In genomic region chr16:11750056-11750455, GRCh38 we compare ENCODE assay signal across 25 cellular contexts. TPM values are rescaled to one million over a fixed set of nuclear protein-coding genes. Genes with fewer than 3 reads are reported as not detected.
A peak's percentile ranks its signal among the peaks of the same experiment; 100 is the strongest.
DNase-seq lines count a peak whose midpoint lies in the region; ATAC-seq and TF ChIP-seq lines count a peak whose summit lies in the region.
"Had no signal": no experiment of that assay in that cellular context is flagged by ENCODE, and none has a peak within 500 bp of the region (broad histone marks: within the 10 kb centered on the region; RNA-seq: fewer than 3 reads in every experiment).

No MANE protein-coding gene starts in this region.

- intact Hi-C loops in activated B cell treated with CpG ODN at 0.5 μM for 24 hours (cut with micrococcal nuclease): no loop called here

- no peaks in the 10 kb centered on the region for H3K4me1 Mint-ChIP-seq in activated naive CD4-positive, alpha-beta T cell treated with anti-CD3 and anti-CD28 coated beads, Interleukin-2, amount 50 U/mL, for 24 hours
- H3K4me1 Mint-ChIP-seq in activated B cell treated with CpG ODN at 0.5 μM for 24 hours (no peaks in the 10 kb centered on the region), memory B cell (no peaks in the 10 kb centered on the region)
- H3K4me1 Mint-ChIP-seq in stimulated activated memory B cell treated with anti-CD40 and anti-IgM and Interleukin-4, amounts not matched to agents 10 μg/mL and 1 μg/mL and 100 μg/mL, for 72 hours: no peaks in the 10 kb centered on the region

- POLR2A ChIA-PET in activated B cell treated with CpG ODN at 0.5 μM for 24 hours (lab: Charles Lee): interaction anchor here (0.6 kb wide), 1 partner anchor 13 kb away, joined by 3 read pairs; no protein-coding TSS in a partner anchor

- H3K36me3 Mint-ChIP-seq in activated naive CD4-positive, alpha-beta T cell treated with anti-CD3 and anti-CD28 coated beads, Interleukin-2, amount 50 U/mL, for 24 hours: peaks cover 14% of the 10 kb centered on the region
- H3K36me3 Mint-ChIP-seq in activated B cell treated with CpG ODN at 0.5 μM for 24 hours (ENCODE audit: low read depth): peaks cover 61% of the 10 kb centered on the region
- peaks cover 31% of the 10 kb centered on the region for H3K36me3 Mint-ChIP-seq in memory B cell
- peaks cover 57% of the 10 kb centered on the region for H3K36me3 Mint-ChIP-seq in stimulated activated memory B cell treated with anti-CD40 and anti-IgM and Interleukin-4, amounts not matched to agents 10 μg/mL and 1 μg/mL and 100 μg/mL, for 72 hours

- H3K27ac Mint-ChIP-seq in activated naive CD4-positive, alpha-beta T cell treated with anti-CD3 and anti-CD28 coated beads, Interleukin-2, amount 50 U/mL, for 24 hours: peak overlapping the region; percentile 30
- peak overlapping the region; percentile 35 for H3K27ac Mint-ChIP-seq in activated B cell treated with CpG ODN at 0.5 μM for 24 hours
- peak overlapping the region; percentile 29 for H3K27ac Mint-ChIP-seq in memory B cell
- H3K27ac Mint-ChIP-seq in stimulated activated memory B cell treated with anti-CD40 and anti-IgM and Interleukin-4, amounts not matched to agents 10 μg/mL and 1 μg/mL and 100 μg/mL, for 72 hours: peak overlapping the region; percentile 25

- H3K4me3 Mint-ChIP-seq in activated naive CD4-positive, alpha-beta T cell treated with anti-CD3 and anti-CD28 coated beads, Interleukin-2, amount 50 U/mL, for 24 hours: no peak overlapping the region
- no peak overlapping the region for H3K4me3 Mint-ChIP-seq in activated B cell treated with CpG ODN at 0.5 μM for 24 hours
- no peak overlapping the region for H3K4me3 Mint-ChIP-seq in memory B cell
- H3K4me3 Mint-ChIP-seq in stimulated activated memory B cell treated with anti-CD40 and anti-IgM and Interleukin-4, amounts not matched to agents 10 μg/mL and 1 μg/mL and 100 μg/mL, for 72 hours: no peak overlapping the region
- H3K4me3 Mint-ChIP-seq: natural killer cell treated with Interleukin-12 subunit alpha and Interleukin-12 subunit beta and Interleukin-15 and Interleukin-18, amount 100 ng/mL, for 72 hours had no signal

- ATAC-seq in activated B cell treated with CpG ODN at 0.5 μM for 24 hours (ENCODE audit: low read depth) (no peak), memory B cell (ENCODE audit: low read depth) (no peak)
- ATAC-seq in stimulated activated memory B cell treated with anti-CD40 and anti-IgM and Interleukin-4, amounts not matched to agents 10 μg/mL and 1 μg/mL and 100 μg/mL, for 72 hours: no peak
- ATAC-seq: mucosa of descending colon; natural killer cell treated with Interleukin-12 subunit alpha and Interleukin-12 subunit beta and Interleukin-15 and Interleukin-18, amount 100 ng/mL, for 72 hours; pancreas; PC-3; upper lobe of right lung had no signal

- H3K9me3 Mint-ChIP-seq in activated naive CD4-positive, alpha-beta T cell treated with anti-CD3 and anti-CD28 coated beads, Interleukin-2, amount 50 U/mL, for 24 hours: no peaks in the 10 kb centered on the region
- H3K9me3 Mint-ChIP-seq in activated B cell treated with CpG ODN at 0.5 μM for 24 hours (no peaks in the 10 kb centered on the region), memory B cell (no peaks in the 10 kb centered on the region)
- H3K9me3 Mint-ChIP-seq in stimulated activated memory B cell treated with anti-CD40 and anti-IgM and Interleukin-4, amounts not matched to agents 10 μg/mL and 1 μg/mL and 100 μg/mL, for 72 hours: no peaks in the 10 kb centered on the region
- H3K9me3 Mint-ChIP-seq: natural killer cell treated with Interleukin-12 subunit alpha and Interleukin-12 subunit beta and Interleukin-15 and Interleukin-18, amount 100 ng/mL, for 72 hours had no signal

- TF ChIP-seq CTCF in activated B cell treated with CpG ODN at 0.5 μM for 24 hours (IDR thresholded peaks at IDR 0.05): no peak

- DNase-seq in activated naive CD4-positive, alpha-beta T cell (lab: John Stamatoyannopoulos, UW): no peak
- DNase-seq in activated B cell treated with CpG ODN at 0.5 μM for 24 hours (no peak), memory B cell (ENCODE audit: low spot score in 2 of 2) (no peak), DMS53 (lab: John Stamatoyannopoulos, UW) (no peak), D341Med (ENCODE audit: low spot score) (no peak)
- no peak for DNase-seq in activated effector memory CD4-positive, alpha-beta T cell treated with anti-CD3 and anti-CD28 coated beads, Interleukin-2, amount 50 U/mL, for 16 hours
- DNase-seq: activated naive CD4-positive, alpha-beta T cell treated with anti-CD3 and anti-CD28 coated beads, Interleukin-2, amount 50 U/mL, for 16 hours; activated T-cell treated with anti-CD3 and anti-CD28 coated beads, Interleukin-2, amount 50 U/mL, for 48 hours; amniotic stem cell; hippocampal formation; mucosa of descending colon; MV-4-11; NCI-H1436; NCI-H2081; NCI-H2227 treated with DMSO at 0.1 percent for 48 hours; NCI-H526 treated with DMSO at 0.1 percent for 48 hours; pancreas; PC-3; retina; SK-N-SH; stimulated activated naive CD4-positive, alpha-beta T cell; upper lobe of right lung had no signal

- no peaks in the 10 kb centered on the region for H3K27me3 Mint-ChIP-seq in activated naive CD4-positive, alpha-beta T cell treated with anti-CD3 and anti-CD28 coated beads, Interleukin-2, amount 50 U/mL, for 24 hours
- no peaks in the 10 kb centered on the region for H3K27me3 Mint-ChIP-seq in activated B cell treated with CpG ODN at 0.5 μM for 24 hours
- H3K27me3 Mint-ChIP-seq in memory B cell: no peaks in the 10 kb centered on the region
- H3K27me3 Mint-ChIP-seq in stimulated activated memory B cell treated with anti-CD40 and anti-IgM and Interleukin-4, amounts not matched to agents 10 μg/mL and 1 μg/mL and 100 μg/mL, for 72 hours: no peaks in the 10 kb centered on the region
- H3K27me3 Mint-ChIP-seq: natural killer cell treated with Interleukin-12 subunit alpha and Interleukin-12 subunit beta and Interleukin-15 and Interleukin-18, amount 100 ng/mL, for 72 hours had no signal

- CTCF ChIA-PET in activated B cell treated with CpG ODN at 0.5 μM for 24 hours (lab: Charles Lee): no interaction called here

RNA-seq across cellular contexts. Expression of gene TXNDC11, which starts 7.4 kb away (rescaled TPM):
- total RNA-seq in activated B cell treated with CpG ODN at 0.5 μM for 24 hours: 54.3 and 63.2 TPM in 2 replicates

RNA-seq across cellular contexts. Expression of gene ZC3H7A, which starts 47.0 kb away (rescaled TPM):
- total RNA-seq in activated B cell treated with CpG ODN at 0.5 μM for 24 hours: 143 and 163 TPM in 2 replicates
